In genomic region chr4:48498895-48499294, GRCh38 we compare ENCODE assay signal across 27 cellular contexts. TPM values are rescaled to one million over a fixed set of nuclear protein-coding genes. Genes with fewer than 3 reads are reported as not detected.
DNase-seq lines count a peak whose midpoint lies in the region; ATAC-seq, FAIRE-seq and TF ChIP-seq lines count a peak whose summit lies in the region.
"Had no signal": no experiment of that assay in that cellular context is flagged by ENCODE, and none has a peak within 500 bp of the region (broad histone marks: within the 10 kb centered on the region; RNA-seq: fewer than 3 reads in every experiment).

No MANE protein-coding gene starts in this region.

- CTCF ChIA-PET in GM12878 (lab: Yijun Ruan, JAX) = interaction anchor here (1.3 to 1.5 kb wide), 2 partner anchors 11 to 22 kb away, joined by 3 to 4 read pairs; no protein-coding TSS in a partner anchor

- intact Hi-C loops in GM12878 (cut with micrococcal nuclease; ENCODE audit: unreplicated experiment) = loop anchor here (5.0 kb wide), 1 partner anchor 52 kb away; no protein-coding TSS in a partner anchor

- TF ChIP-seq POLR2A in GM12878 (IDR thresholded peaks at IDR 0.05; ENCODE audit: low read depth, low read length) = no peak

- H3K27me3 ChIP-seq in OCI-LY3 (ENCODE audit: low read depth, low read length) (no peaks in the 10 kb centered on the region), GM12878 (replicated peaks in 1 of 2; ENCODE audit: control insufficient read depth in 2 of 2, insufficient read depth in 2 of 2, low read length in 1 of 2) (no peaks in the 10 kb centered on the region)

- H3K79me2 ChIP-seq in OCI-LY3 (ENCODE audit: low read length) (no peaks in the 10 kb centered on the region), GM12878 (ENCODE audit: control insufficient read depth, insufficient read depth, low read length) (no peaks in the 10 kb centered on the region)

- H3K4me3 Mint-ChIP-seq in stimulated activated naive CD8-positive, alpha-beta T cell treated with anti-CD3 and anti-CD28 coated beads, Interleukin-15, amount 100 ng/mL, for 72 hours = peak overlapping the region; percentile 35 to 40
- H3K4me3 Mint-ChIP-seq: CD4-positive, alpha-beta memory T cell; HFFc6 had no signal

- H3K9me3 ChIP-seq in OCI-LY3 (ENCODE audit: insufficient read depth, low read length) = no peaks in the 10 kb centered on the region
- no peaks in the 10 kb centered on the region for H3K9me3 ChIP-seq in GM12878 (replicated peaks; ENCODE audit: control insufficient read depth, insufficient read depth, low read length)
- H3K9me3 ChIP-seq: HAP-1, SK-N-SH had no signal

- DNase-seq in stimulated activated naive CD8-positive, alpha-beta T cell treated with anti-CD3 and anti-CD28 coated beads, Interleukin-15, amount 100 ng/mL, for 72 hours = no peak
- DNase-seq in stimulated activated naive CD8-positive, alpha-beta T cell treated with anti-CD3 and anti-CD28 coated beads, Interleukin-15, Interleukin-2, amounts not matched to agents 100 U/mL and 50 U/mL, for 24 hours = no peak
- no peak for DNase-seq in GM12878 (ENCODE audit: low read depth, low spot score)
- DNase-seq: C1 segment of cervical spinal cord; CD4-positive, alpha-beta memory T cell; COR-L47; DMS53; HFFc6; NCI-H1092; NCI-H1417 treated with DMSO at 0.1 percent for 48 hours; NCI-H1694 treated with DMSO at 0.1 percent for 48 hours; NCI-H2081; NCI-H2227 treated with DMSO at 0.1 percent for 48 hours; NCI-H526 treated with DMSO at 0.1 percent for 48 hours; OCI-M1; SK-N-SH; SW 1271 had no signal

- TF ChIP-seq CTCF in OCI-LY3 (IDR thresholded peaks at IDR 0.05; ENCODE audit: low read depth, low read length) (no peak), GM12878 (IDR thresholded peaks at IDR 0.05 in 2 of 3, conservative IDR thresholded peaks at IDR 0.05 in 1 of 3; ENCODE audit: control insufficient read depth in 2 of 3, extremely low read depth in 1 of 3, insufficient read depth in 1 of 3, low read depth in 3 of 3, low read length in 3 of 3) (no peak)

- H3K9me3 Mint-ChIP-seq in stimulated activated naive CD8-positive, alpha-beta T cell treated with anti-CD3 and anti-CD28 coated beads, Interleukin-15, amount 100 ng/mL, for 72 hours = no peaks in the 10 kb centered on the region
- H3K9me3 Mint-ChIP-seq: HFFc6 had no signal

- no peak overlapping the region for H3K9ac ChIP-seq in OCI-LY3 (ENCODE audit: low read length)
- no peak overlapping the region for H3K9ac ChIP-seq in GM12878 (ENCODE audit: control insufficient read depth, insufficient read depth, low read length)
- H3K9ac ChIP-seq: SK-N-SH had no signal

- TF ChIP-seq EP300 in GM12878 (IDR thresholded peaks at IDR 0.05; ENCODE audit: borderline replicate concordance in 1 of 2, control insufficient read depth in 1 of 2, low read depth in 2 of 2, low read length in 2 of 2) = no peak

- TSS peak; percentile 45 for BruUV-seq in GM12878 (replicated peaks; lab: Mats Ljungman, UMichigan)

- H3K4me3 ChIP-seq in OCI-LY3 (ENCODE audit: low read length) = peak overlapping the region; percentile 34; the same call in 1 of the 2 replicates
- no peak overlapping the region for H3K4me3 ChIP-seq in GM12878
- H3K4me3 ChIP-seq: HAP-1 had no signal

- SMC1A ChIA-PET in GM12878 (lab: Charles Lee; ENCODE audit: uncharacterized antibody, unreplicated experiment) = no interaction called here

- TF ChIP-seq RAD21 in GM12878 (IDR thresholded peaks at IDR 0.05; ENCODE audit: insufficient read depth, low read depth, low read length) = no peak

- H3K4me2 ChIP-seq in OCI-LY3 (ENCODE audit: low read length) = peak overlapping the region; percentile 71
- peak overlapping the region; percentile 43 for H3K4me2 ChIP-seq in GM12878 (ENCODE audit: control insufficient read depth, insufficient read depth)
- H3K4me2 ChIP-seq: SK-N-SH had no signal

- POLR2A ChIA-PET in GM12878 (lab: Charles Lee) = no interaction called here

- RAD21 ChIA-PET in GM12878 (lab: Charles Lee; ENCODE audit: unreplicated experiment) = no interaction called here

- no peaks in the 10 kb centered on the region for H3K27me3 Mint-ChIP-seq in stimulated activated naive CD8-positive, alpha-beta T cell treated with anti-CD3 and anti-CD28 coated beads, Interleukin-15, amount 100 ng/mL, for 72 hours
- H3K27me3 Mint-ChIP-seq: CD4-positive, alpha-beta memory T cell had no signal

- FAIRE-seq in GM12878 (lab: Jason Lieb, UNC) = no peak
- FAIRE-seq: RCC 7860 had no signal

- no peak for ATAC-seq in stimulated activated naive CD8-positive, alpha-beta T cell treated with anti-CD3 and anti-CD28 coated beads, Interleukin-15, amount 100 ng/mL, for 72 hours
- ATAC-seq in stimulated activated naive CD8-positive, alpha-beta T cell treated with anti-CD3 and anti-CD28 coated beads, Interleukin-15, Interleukin-2, amounts not matched to agents 100 U/mL and 50 U/mL, for 24 hours = no peak
- no peak for ATAC-seq in GM12878
- no peak for ATAC-seq in HG02588 (IDR thresholded peaks at IDR 0.05; ENCODE audit: unreplicated experiment)
- no peak for ATAC-seq in HG03342 (IDR thresholded peaks at IDR 0.05; ENCODE audit: unreplicated experiment)
- ATAC-seq in esophagus mucosa = no peak

- in situ Hi-C loops in GM12878 (cut with MboI) = no loop called here

- H3K27ac ChIP-seq in OCI-LY3 (ENCODE audit: low read length) = 0 out of 2 replicates have a peak overlapping the region, but pooled peaks have one; percentile 61
- H3K27ac ChIP-seq in GM12878 (ENCODE audit: control insufficient read depth, insufficient read depth) = peak overlapping the region; percentile 28
- H3K27ac ChIP-seq: HL-60 had no signal

- H4K20me1 ChIP-seq in OCI-LY3 (ENCODE audit: insufficient read depth, low read length) (no peaks in the 10 kb centered on the region; the same call in 1 of the 2 replicates), GM12878 (ENCODE audit: control insufficient read depth, insufficient read depth) (no peaks in the 10 kb centered on the region; the same call in 1 of the 2 replicates)

- peaks cover 11% of the 10 kb centered on the region for H3K4me1 Mint-ChIP-seq in stimulated activated naive CD8-positive, alpha-beta T cell treated with anti-CD3 and anti-CD28 coated beads, Interleukin-15, amount 100 ng/mL, for 72 hours

- no peak overlapping the region for H2AFZ ChIP-seq in OCI-LY3 (ENCODE audit: low read depth, low read length)
- H2AFZ ChIP-seq in GM12878 (ENCODE audit: control insufficient read depth, low read depth, low read length) = no peak overlapping the region

- H3K27ac Mint-ChIP-seq in stimulated activated naive CD8-positive, alpha-beta T cell treated with anti-CD3 and anti-CD28 coated beads, Interleukin-15, amount 100 ng/mL, for 72 hours = no peak overlapping the region
- H3K27ac Mint-ChIP-seq: HFFc6 had no signal

- peaks cover 21% of the 10 kb centered on the region for H3K36me3 ChIP-seq in OCI-LY3 (replicated peaks; ENCODE audit: low read depth, low read length)
- peaks cover 0 to 7% of the 10 kb centered on the region in 2 experiments; a peak in 2 of 4 replicates for H3K36me3 ChIP-seq in GM12878 (ENCODE audit: control insufficient read depth in 2 of 2, insufficient read depth in 2 of 2, low read length in 1 of 2)

- H3K4me1 ChIP-seq in OCI-LY3 (ENCODE audit: low read length) (peaks cover 34% of the 10 kb centered on the region), GM12878 (ENCODE audit: control insufficient read depth, insufficient read depth, low read length) (peaks cover 17% of the 10 kb centered on the region)

- 96% methylated on average over 4 of the region's 4 CpGs for WGBS in GM12878 (ENCODE audit: insufficient coverage, insufficient replicate concordance, low lambda C conversion rate, missing lambda C conversion rate)

TF ChIP-seq in GM12878, 131 proteins besides CTCF, POLR2A, EP300 and RAD21:
- TF ChIP-seq CHD4 (IDR thresholded peaks at IDR 0.05) (no peak), HDAC6 (IDR thresholded peaks at IDR 0.05; ENCODE audit: unreplicated experiment) (no peak), POU2F2 (IDR thresholded peaks at IDR 0.05; ENCODE audit: borderline replicate concordance, low read depth, low read length) (no peak), YBX1 (IDR thresholded peaks at IDR 0.05) (no peak)

RNA-seq across cellular contexts. Expression of gene ZAR1, which starts 8.8 kb away (rescaled TPM):
- total RNA-seq in GM12878 (2013; cell fraction: nucleolus; rRNA removed) = not detected in 2 replicates
- total RNA-seq in GM12878 (2014; rRNA removed) = not detected in 2 replicates
- not detected in 2 replicates for total RNA-seq in GM12878 (2014; rRNA removed; fragmentation: Illumina TruSeq; extraction: Trizol)
- total RNA-seq in GM12878 (2021) = not detected in 2 replicates
- not detected for polyA plus RNA-seq in GM12878 (2011; ENCODE audit: low read depth)
- polyA plus RNA-seq in GM12878 (2011; rRNA removed) = not detected in 2 replicates
- not detected in 2 replicates for polyA plus RNA-seq in GM12878 (2011; cell fraction: cytosol; rRNA removed)
- not detected in 2 replicates for polyA plus RNA-seq in GM12878 (2011; cell fraction: nucleus; rRNA removed)
- polyA plus RNA-seq in GM12878 (2012) = not detected in 2 replicates
- polyA plus RNA-seq in GM12878 (2014; fragmentation: Illumina TruSeq; extraction: Trizol) = not detected in 2 replicates
- polyA plus RNA-seq in GM12878 (2014; fragmentation: Nextera tagmentation; extraction: Ambion mirVana) = not detected
- not detected in 2 replicates for polyA plus RNA-seq in GM12878 (2014; rRNA removed)
- polyA plus RNA-seq in GM12878 (2016; fragmentation: Nextera tagmentation; extraction: Ambion mirVana) = not detected
- not detected in 2 replicates for polyA minus RNA-seq in GM12878 (2011; rRNA and poly(A)+ RNA removed)
- not detected in 2 replicates for polyA minus RNA-seq in GM12878 (2011; cell fraction: cytosol; rRNA and poly(A)+ RNA removed)
- not detected in 2 replicates for polyA minus RNA-seq in GM12878 (2011; cell fraction: nucleus; rRNA and poly(A)+ RNA removed)
- total RNA-seq in esophagus mucosa = not detected
- total RNA-seq: A673; CD4-positive, alpha-beta memory T cell; G401; HFFc6; NCI-H460 had no signal
- polyA plus RNA-seq: CD4-positive, alpha-beta memory T cell; SK-N-SH had no signal

RNA-seq across cellular contexts. Expression of gene SLC10A4, which starts 15.8 kb away (rescaled TPM):
- total RNA-seq in GM12878 (2013; cell fraction: nucleolus; rRNA removed) = 0.37 and 0.42 TPM in 2 replicates
- total RNA-seq in GM12878 (2014; rRNA removed) = not detected in 2 replicates
- total RNA-seq in GM12878 (2014; rRNA removed; fragmentation: Illumina TruSeq; extraction: Trizol) = not detected in 2 replicates
- not detected in 2 replicates for total RNA-seq in GM12878 (2021)
- not detected for polyA plus RNA-seq in GM12878 (2011; ENCODE audit: low read depth)
- 0.12 TPM in 2 replicates for polyA plus RNA-seq in GM12878 (2011; rRNA removed)
- not detected in 2 replicates for polyA plus RNA-seq in GM12878 (2011; cell fraction: cytosol; rRNA removed)
- 0.19 and 0.45 TPM in 2 replicates for polyA plus RNA-seq in GM12878 (2011; cell fraction: nucleus; rRNA removed)
- not detected in 2 replicates for polyA plus RNA-seq in GM12878 (2012)
- not detected in 2 replicates for polyA plus RNA-seq in GM12878 (2014; fragmentation: Illumina TruSeq; extraction: Trizol)
- polyA plus RNA-seq in GM12878 (2014; fragmentation: Nextera tagmentation; extraction: Ambion mirVana) = not detected
- not detected in 2 replicates for polyA plus RNA-seq in GM12878 (2014; rRNA removed)
- not detected for polyA plus RNA-seq in GM12878 (2016; fragmentation: Nextera tagmentation; extraction: Ambion mirVana)
- polyA minus RNA-seq in GM12878 (2011; rRNA and poly(A)+ RNA removed) = 0.26 TPM in 1 of 2 replicates, not detected in the other
- polyA minus RNA-seq in GM12878 (2011; cell fraction: cytosol; rRNA and poly(A)+ RNA removed) = not detected in 2 replicates
- 0.29 TPM in 1 of 2 replicates, not detected in the other for polyA minus RNA-seq in GM12878 (2011; cell fraction: nucleus; rRNA and poly(A)+ RNA removed)
- total RNA-seq in esophagus mucosa = not detected
- total RNA-seq: G401, HFFc6 had no signal
- polyA plus RNA-seq: CD4-positive, alpha-beta memory T cell had no signal
